ENCODE assay signal across 22 cellular contexts in the genomic region with DNA sequence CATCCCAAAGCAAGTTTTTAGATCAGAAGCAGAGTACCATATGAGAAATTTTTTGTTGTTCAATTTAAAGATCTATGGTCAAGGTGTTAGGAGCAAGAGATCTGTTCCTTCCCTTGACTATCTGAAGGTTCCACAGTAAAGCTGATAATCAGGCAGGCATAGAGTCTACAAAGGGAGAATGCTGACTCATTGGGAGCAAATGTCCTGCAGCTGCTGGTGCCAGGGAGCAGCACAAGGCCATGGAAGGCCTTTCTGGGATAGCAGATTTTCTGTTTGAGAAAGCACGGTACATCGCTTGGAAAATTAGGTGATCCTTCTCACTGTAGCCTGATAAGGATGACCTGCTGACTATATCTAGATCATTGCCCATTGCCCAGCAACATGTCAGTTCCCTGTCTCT.
DNase-seq lines count a peak whose midpoint lies in the region; ATAC-seq and TF ChIP-seq lines count a peak whose summit lies in the region.
"Had no signal": no experiment of that assay in that cellular context is flagged by ENCODE, and none has a peak within 500 bp of the region (broad histone marks: within the 10 kb centered on the region; RNA-seq: fewer than 3 reads in every experiment).

No MANE protein-coding gene starts in this region.

- WGBS in body of pancreas, 2 donors, result 39 to 55% methylated on average over 2 of the region's 2 CpGs

- H3K9me3 ChIP-seq in body of pancreas, result no peaks in the 10 kb centered on the region
- H3K9me3 ChIP-seq: heart right ventricle, lower lobe of right lung, right atrium auricular region had no signal

- H3K9me3 Mint-ChIP-seq in activated CD8-positive, alpha-beta memory T cell treated with anti-CD3 and anti-CD28 coated beads, Interleukin-2, amount 10 ng/mL, durations not matched to agents 7 days and 5 days (ENCODE audit: low read depth), result no peaks in the 10 kb centered on the region
- H3K9me3 Mint-ChIP-seq: activated naive CD8-positive, alpha-beta T cell treated with anti-CD3 and anti-CD28 coated beads, Interleukin-2, amount 10 ng/mL, durations not matched to agents 7 days and 5 days; activated T-helper 17 cell treated with anti-CD3 and anti-CD28 coated beads, Interleukin-2, amount 50 U/mL, for 72 hours had no signal

- no peaks in the 10 kb centered on the region for H3K36me3 Mint-ChIP-seq in activated CD8-positive, alpha-beta memory T cell treated with anti-CD3 and anti-CD28 coated beads, Interleukin-2, amount 10 ng/mL, durations not matched to agents 7 days and 5 days
- H3K36me3 Mint-ChIP-seq: activated naive CD8-positive, alpha-beta T cell treated with anti-CD3 and anti-CD28 coated beads, Interleukin-2, amount 10 ng/mL, durations not matched to agents 7 days and 5 days had no signal

- no peak overlapping the region for H3K27ac ChIP-seq in body of pancreas
- H3K27ac ChIP-seq: heart right ventricle, lower lobe of right lung, right atrium auricular region had no signal

- CTCF ChIA-PET in activated CD8-positive, alpha-beta memory T cell treated with anti-CD3 and anti-CD28 coated beads, Interleukin-2, amount 10 ng/mL, durations not matched to agents 7 days and 5 days (lab: Charles Lee), result no interaction called here

- no peak overlapping the region for H3K27ac Mint-ChIP-seq in activated CD8-positive, alpha-beta memory T cell treated with anti-CD3 and anti-CD28 coated beads, Interleukin-2, amount 10 ng/mL, durations not matched to agents 7 days and 5 days
- H3K27ac Mint-ChIP-seq: activated CD4-positive, alpha-beta T cell treated with anti-CD3 and anti-CD28 coated beads for 36 hours; activated naive CD8-positive, alpha-beta T cell treated with anti-CD3 and anti-CD28 coated beads, Interleukin-2, amount 10 ng/mL, durations not matched to agents 7 days and 5 days; activated T-helper 17 cell treated with anti-CD3 and anti-CD28 coated beads, Interleukin-2, amount 50 U/mL, for 72 hours had no signal

- peaks cover 25% of the 10 kb centered on the region for H3K4me1 ChIP-seq in body of pancreas

- H3K36me3 ChIP-seq in body of pancreas (replicated peaks in 1 of 2; ENCODE audit: insufficient read depth in 1 of 2, low read depth in 2 of 2), result no peaks in the 10 kb centered on the region
- H3K36me3 ChIP-seq: heart right ventricle, lower lobe of right lung, right atrium auricular region had no signal

- TF ChIP-seq CTCF in body of pancreas (IDR thresholded peaks at IDR 0.05) (no peak), foreskin fibroblast (IDR thresholded peaks at IDR 0.05; ENCODE audit: low read depth, low read length) (no peak)

- TF ChIP-seq POLR2A in body of pancreas (IDR thresholded peaks at IDR 0.05), result no peak

- intact Hi-C loops in body of pancreas (cut with DNase I), result no loop called here

- H3K4me1 Mint-ChIP-seq in activated CD8-positive, alpha-beta memory T cell treated with anti-CD3 and anti-CD28 coated beads, Interleukin-2, amount 10 ng/mL, durations not matched to agents 7 days and 5 days, result peaks cover 10% of the 10 kb centered on the region
- H3K4me1 Mint-ChIP-seq: activated T-helper 17 cell treated with anti-CD3 and anti-CD28 coated beads, Interleukin-2, amount 50 U/mL, for 72 hours had no signal

- no peak overlapping the region for H3K4me3 ChIP-seq in body of pancreas
- no peak overlapping the region for H3K4me3 ChIP-seq in foreskin fibroblast (ENCODE audit: low read depth in 1 of 2, low read length in 2 of 2)
- H3K4me3 ChIP-seq: heart right ventricle, lower lobe of right lung, right atrium auricular region had no signal

- no peaks in the 10 kb centered on the region for H3K27me3 ChIP-seq in body of pancreas
- H3K27me3 ChIP-seq: heart right ventricle, right atrium auricular region had no signal

- no peaks in the 10 kb centered on the region for H3K27me3 Mint-ChIP-seq in activated CD8-positive, alpha-beta memory T cell treated with anti-CD3 and anti-CD28 coated beads, Interleukin-2, amount 10 ng/mL, durations not matched to agents 7 days and 5 days
- H3K27me3 Mint-ChIP-seq: activated CD4-positive, alpha-beta T cell treated with anti-CD3 and anti-CD28 coated beads for 36 hours; activated T-helper 17 cell treated with anti-CD3 and anti-CD28 coated beads, Interleukin-2, amount 50 U/mL, for 72 hours had no signal

- H3K4me3 Mint-ChIP-seq in activated CD8-positive, alpha-beta memory T cell treated with anti-CD3 and anti-CD28 coated beads, Interleukin-2, amount 10 ng/mL, durations not matched to agents 7 days and 5 days, result no peak overlapping the region
- H3K4me3 Mint-ChIP-seq: activated CD4-positive, alpha-beta T cell treated with anti-CD3 and anti-CD28 coated beads for 36 hours; activated naive CD8-positive, alpha-beta T cell treated with anti-CD3 and anti-CD28 coated beads, Interleukin-2, amount 10 ng/mL, durations not matched to agents 7 days and 5 days; activated T-helper 17 cell treated with anti-CD3 and anti-CD28 coated beads, Interleukin-2, amount 50 U/mL, for 72 hours had no signal

- DNase-seq in GM04504 (ENCODE audit: low read depth), result peak; percentile 10
- peak; percentile 39 to 61 (median 46) for DNase-seq in body of pancreas
- peak; percentile 36 to 74 for DNase-seq in foreskin fibroblast
- peak; percentile 52 for DNase-seq in renal cortical epithelial cell (ENCODE audit: low read depth)
- DNase-seq in activated CD8-positive, alpha-beta memory T cell treated with anti-CD3 and anti-CD28 coated beads, Interleukin-2, amount 50 U/mL, for 48 hours, result no peak
- no peak for DNase-seq in activated CD8-positive, alpha-beta memory T cell treated with anti-CD3 and anti-CD28 coated beads, Interleukin-2, amount 10 ng/mL, durations not matched to agents 7 days and 5 days
- no peak for DNase-seq in NCI-H2107 treated with DMSO at 0.1 percent for 48 hours (lab: John Stamatoyannopoulos, UW; ENCODE audit: unreplicated experiment)
- DNase-seq: activated CD4-positive, alpha-beta T cell treated with anti-CD3 and anti-CD28 coated beads for 36 hours; activated naive CD8-positive, alpha-beta T cell treated with anti-CD3 and anti-CD28 coated beads, Interleukin-2, amount 10 ng/mL, durations not matched to agents 7 days and 5 days; DND-41; heart right ventricle; lower lobe of right lung; NCI-H187 treated with DMSO at 0.1 percent for 48 hours; NCI-H2227 treated with DMSO at 0.1 percent for 48 hours; NCI-H748 treated with DMSO at 0.1 percent for 48 hours; occipital lobe; substantia nigra; SW 1271 had no signal

- peak; percentile 67 for ATAC-seq in body of pancreas
- no peak for ATAC-seq in activated CD8-positive, alpha-beta memory T cell treated with anti-CD3 and anti-CD28 coated beads, Interleukin-2, amount 10 ng/mL, durations not matched to agents 7 days and 5 days
- ATAC-seq in GM21723 (IDR thresholded peaks at IDR 0.05; ENCODE audit: unreplicated experiment), result no peak
- ATAC-seq: activated CD4-positive, alpha-beta T cell treated with anti-CD3 and anti-CD28 coated beads for 36 hours; activated T-helper 17 cell treated with anti-CD3 and anti-CD28 coated beads, Interleukin-2, amount 50 U/mL, for 72 hours; lower lobe of right lung; Right ventricle myocardium inferior had no signal

Comparison
In these comparisons a context has a peak if more than half of its experiments do, and no peak if none do; other contexts are left out.
1. DNase-seq: peak in GM04504 (single experiment), body of pancreas (4 of 4), foreskin fibroblast (2 of 2) and renal cortical epithelial cell (single experiment); none in activated CD8-positive, alpha-beta memory T cell treated with anti-CD3 and anti-CD28 coated beads, Interleukin-2, amount 50 U/mL, for 48 hours (single experiment), activated CD8-positive, alpha-beta memory T cell treated with anti-CD3 and anti-CD28 coated beads, Interleukin-2, amount 10 ng/mL, durations not matched to agents 7 days and 5 days (single experiment) and NCI-H2107 treated with DMSO at 0.1 percent for 48 hours (single experiment).